Comparison of ENCODE assay signal across 19 cellular contexts in the genomic region with DNA sequence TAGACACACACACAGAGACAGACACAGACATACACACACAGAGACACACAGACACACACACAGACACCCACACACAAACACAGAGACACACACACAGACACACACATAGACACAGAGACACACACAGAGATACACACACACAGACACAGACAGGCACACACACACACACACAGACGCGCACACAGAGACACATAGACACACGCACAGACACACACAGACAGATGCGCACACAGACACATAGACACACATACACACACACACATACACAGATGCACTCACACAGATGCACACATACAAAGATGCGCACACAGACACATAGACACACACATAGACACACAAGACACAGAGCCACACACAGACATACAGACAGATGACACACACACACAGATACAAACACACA. TPM values are rescaled to one million over a fixed set of nuclear protein-coding genes. Genes with fewer than 3 reads are reported as not detected.
DNase-seq lines count a peak whose midpoint lies in the region; ATAC-seq, FAIRE-seq and TF ChIP-seq lines count a peak whose summit lies in the region.
"Had no signal": no experiment of that assay in that cellular context is flagged by ENCODE, and none has a peak within 500 bp of the region (broad histone marks: within the 10 kb centered on the region; RNA-seq: fewer than 3 reads in every experiment).

No MANE protein-coding gene starts in this region.

- 91% methylated on average over 4 of the region's 5 CpGs; no CpG with 5 or more reads in 1 of the 2 experiments for WGBS in IMR-90 (ENCODE audit: extremely low coverage in 2 of 2, insufficient read length in 1 of 2), 2 experiments
- WGBS in K562 (ENCODE audit: insufficient coverage, low coverage, missing lambda C conversion rate) = 85% methylated on average over 5 of the region's 5 CpGs

- H3K9ac ChIP-seq in IMR-90 (ENCODE audit: low read depth, low read length) = no peak overlapping the region
- no peak overlapping the region for H3K9ac ChIP-seq in K562 (ENCODE audit: insufficient read depth in 1 of 2, low read depth in 2 of 2, low read length in 2 of 2)
- peak overlapping the region; percentile 13 for H3K9ac ChIP-seq in neural cell (ENCODE audit: low read length)

- TF ChIP-seq RAD21 in IMR-90 (IDR thresholded peaks at IDR 0.05; ENCODE audit: low read length) (no peak), K562 (CRISPR knock-in tag; conservative IDR thresholded peaks at IDR 0.05 in 1 of 2, IDR thresholded peaks at IDR 0.05 in 1 of 2) (no peak), neural cell (conservative IDR thresholded peaks at IDR 0.05) (no peak)

- no peaks in the 10 kb centered on the region for H3K9me2 ChIP-seq in neural cell (ENCODE audit: insufficient read depth, low read length)

- H3K4me1 ChIP-seq in IMR-90 (ENCODE audit: control insufficient read depth, insufficient read depth, low read length) (no peaks in the 10 kb centered on the region), K562 (replicated peaks in 1 of 2; ENCODE audit: control insufficient read depth in 2 of 2, insufficient read depth in 2 of 2, low read length in 2 of 2) (peaks cover 3 to 4% of the 10 kb centered on the region in 2 experiments; a peak in 4 of 5 replicates), mucosa of descending colon (ENCODE audit: low read depth) (no peaks in the 10 kb centered on the region)

- intact Hi-C loops in IMR-90 (cut with micrococcal nuclease) (no loop called here), K562 (cut with micrococcal nuclease) (no loop called here), mucosa of descending colon (cut with DNase I, micrococcal nuclease) (no loop called here)

- dilution Hi-C loops in IMR-90 (cut with HindIII; ENCODE audit: low sequenced_read_pairs, unreplicated experiment) = no loop called here

- no peaks in the 10 kb centered on the region for H3K79me1 ChIP-seq in IMR-90 (ENCODE audit: low read depth in 1 of 2, low read length in 2 of 2)

- TF ChIP-seq EP300 in K562 (IDR thresholded peaks at IDR 0.05; ENCODE audit: low read length) = no peak
- TF ChIP-seq EP300 in neural cell (conservative IDR thresholded peaks at IDR 0.05; ENCODE audit: poor library complexity, severe bottlenecking) = no peak

- H2AK5ac ChIP-seq in IMR-90 (ENCODE audit: low read depth, low read length) = no peak overlapping the region

- H2BK120ac ChIP-seq in IMR-90 (ENCODE audit: low read depth, low read length) = no peak overlapping the region

- ATAC-seq in IMR-90 (ENCODE audit: low read depth) (no peak), K562 (no peak), HG03139 (IDR thresholded peaks at IDR 0.05; ENCODE audit: unreplicated experiment) (no peak), mucosa of descending colon (no peak)
- no peak for ATAC-seq in activated CD8-positive, alpha-beta memory T cell treated with anti-CD3 and anti-CD28 coated beads, Interleukin-2, amount 10 ng/mL, durations not matched to agents 7 days and 5 days
- ATAC-seq: GM23338 had no signal

- CTCF ChIA-PET in IMR-90 (lab: Yijun Ruan, JAX) = no interaction called here
- CTCF ChIA-PET in K562 (lab: Yijun Ruan, JAX; ENCODE audit: low intra/inter-chr PET ratio) = no interaction called here
- CTCF ChIA-PET in activated CD8-positive, alpha-beta memory T cell treated with anti-CD3 and anti-CD28 coated beads, Interleukin-2, amount 10 ng/mL, durations not matched to agents 7 days and 5 days (lab: Charles Lee) = no interaction called here

- H3K27ac ChIP-seq in IMR-90 (ENCODE audit: insufficient read depth, low read length) (no peak overlapping the region), K562 (ENCODE audit: extremely low read depth, low read depth, low read length) (no peak overlapping the region), neural cell (ENCODE audit: low read length) (no peak overlapping the region)
- H3K27ac ChIP-seq: BLaER1 had no signal

- H3K14ac ChIP-seq in IMR-90 (replicated peaks; ENCODE audit: low read depth, low read length) = no peak overlapping the region

- no peaks in the 10 kb centered on the region for H3F3A ChIP-seq in neural cell (ENCODE audit: insufficient read depth, low read length, poor library complexity, severe bottlenecking)

- peak overlapping the region; percentile 67 for H2BK5ac ChIP-seq in IMR-90 (ENCODE audit: low read depth, low read length, poor library complexity, severe bottlenecking)

- BruUV-seq in IMR-90 (replicated peaks; lab: Mats Ljungman, UMichigan) (no TSS peak), K562 (replicated peaks; lab: Mats Ljungman, UMichigan) (no TSS peak)

- in situ Hi-C loops in IMR-90 (cut with MboI; ENCODE audit: low sequenced_read_pairs) = no loop called here
- in situ Hi-C loops in K562 (cut with MboI) = no loop called here

- TF ChIP-seq CTCF in IMR-90 (conservative IDR thresholded peaks at IDR 0.05; ENCODE audit: low read depth, low read length) = no peak
- TF ChIP-seq CTCF in K562 (IDR thresholded peaks at IDR 0.05 in 2 of 3, conservative IDR thresholded peaks at IDR 0.05 in 1 of 3; ENCODE audit: insufficient read depth in 2 of 3, low read depth in 1 of 3, low read length in 3 of 3) = no peak
- TF ChIP-seq CTCF in neural cell (IDR thresholded peaks at IDR 0.05; ENCODE audit: poor library complexity, severe bottlenecking) = no peak
- no peak for TF ChIP-seq CTCF in mucosa of descending colon (IDR thresholded peaks at IDR 0.05)

- DNase-seq in GM12891 (ENCODE audit: insufficient read length, low spot score) = no peak
- no peak for DNase-seq in IMR-90
- DNase-seq in K562 (ENCODE audit: extremely low read depth in 1 of 4, low spot score in 3 of 4) = no peak
- no peak for DNase-seq in mucosa of descending colon
- DNase-seq in activated CD8-positive, alpha-beta memory T cell treated with anti-CD3 and anti-CD28 coated beads, Interleukin-2, amount 10 ng/mL, durations not matched to agents 7 days and 5 days = no peak
- no peak for DNase-seq in activated gamma-delta T cell treated with Interleukin-2 at 50 U/mL for 16 hours
- DNase-seq: 8988T; CD4-positive, alpha-beta memory T cell; DMS79 treated with DMSO at 0.1 percent for 48 hours; GF-D8; H9; Karpas-422; KBM-7 had no signal

- no peak overlapping the region for H3K4ac ChIP-seq in IMR-90 (ENCODE audit: low read depth, low read length)

- H2AFZ ChIP-seq in IMR-90 (replicated peaks; ENCODE audit: low read length, poor library complexity) = no peak overlapping the region
- H2AFZ ChIP-seq in K562 (ENCODE audit: low read depth, low read length) = no peak overlapping the region
- H2AFZ ChIP-seq in neural cell (ENCODE audit: low read depth, low read length) = no peak overlapping the region
- H2AFZ ChIP-seq: GM23338 had no signal

- H2BK20ac ChIP-seq in IMR-90 (ENCODE audit: low read depth, low read length) = no peak overlapping the region

- no peaks in the 10 kb centered on the region for H3K9me3 Mint-ChIP-seq in activated CD8-positive, alpha-beta memory T cell treated with anti-CD3 and anti-CD28 coated beads, Interleukin-2, amount 10 ng/mL, durations not matched to agents 7 days and 5 days (ENCODE audit: low read depth)
- H3K9me3 Mint-ChIP-seq: CD14-positive monocyte; CD4-positive, alpha-beta memory T cell; GM23338; H9 had no signal

- POLR2A ChIA-PET in IMR-90 (lab: Charles Lee; ENCODE audit: unreplicated experiment) (no interaction called here), K562 (lab: Yijun Ruan, JAX) (no interaction called here)

- H3K9me3 ChIP-seq in IMR-90 (ENCODE audit: control insufficient read depth, insufficient read depth, low read length) (no peaks in the 10 kb centered on the region), K562 (replicated peaks; ENCODE audit: control insufficient read depth, insufficient read depth, low read depth, low read length) (no peaks in the 10 kb centered on the region), neural cell (ENCODE audit: low read length) (no peaks in the 10 kb centered on the region), mucosa of descending colon (no peaks in the 10 kb centered on the region)
- H3K9me3 ChIP-seq: BLaER1 had no signal

- H3K18ac ChIP-seq in IMR-90 (ENCODE audit: low read depth, low read length) = no peak overlapping the region

- no peaks in the 10 kb centered on the region for H3K27me3 Mint-ChIP-seq in activated CD8-positive, alpha-beta memory T cell treated with anti-CD3 and anti-CD28 coated beads, Interleukin-2, amount 10 ng/mL, durations not matched to agents 7 days and 5 days
- H3K27me3 Mint-ChIP-seq: CD4-positive, alpha-beta memory T cell had no signal

- no peaks in the 10 kb centered on the region; the same call in 1 of the 2 replicates for H3K36me3 ChIP-seq in IMR-90 (ENCODE audit: control insufficient read depth, insufficient read depth, low read length)
- no peaks in the 10 kb centered on the region for H3K36me3 ChIP-seq in K562 (ENCODE audit: control insufficient read depth, insufficient read depth, low read length)
- peaks cover 23% of the 10 kb centered on the region for H3K36me3 ChIP-seq in neural cell (ENCODE audit: insufficient read depth, low read length)
- no peaks in the 10 kb centered on the region for H3K36me3 ChIP-seq in mucosa of descending colon (ENCODE audit: low read depth)

- H4K8ac ChIP-seq in IMR-90 (ENCODE audit: low read depth in 2 of 2, low read length in 2 of 2) = no peak overlapping the region

- no peak overlapping the region for H3K4me3 Mint-ChIP-seq in activated CD8-positive, alpha-beta memory T cell treated with anti-CD3 and anti-CD28 coated beads, Interleukin-2, amount 10 ng/mL, durations not matched to agents 7 days and 5 days
- H3K4me3 Mint-ChIP-seq: CD14-positive monocyte; CD4-positive, alpha-beta memory T cell; GM23338; H9 had no signal

- H3K4me3 ChIP-seq in IMR-90 (ENCODE audit: insufficient read depth, low read depth, low read length) (no peak overlapping the region), K562 (no peak overlapping the region), neural cell (ENCODE audit: low read length) (peak overlapping the region; percentile 32), mucosa of descending colon (no peak overlapping the region)
- H3K4me3 ChIP-seq: BLaER1, GM23338 had no signal

- no peak overlapping the region for H3K23ac ChIP-seq in IMR-90 (ENCODE audit: low read depth, low read length)

- no peaks in the 10 kb centered on the region; the same call in 1 of the 2 replicates for H3K9me1 ChIP-seq in IMR-90 (ENCODE audit: insufficient read depth, low read length)
- H3K9me1 ChIP-seq in K562 (ENCODE audit: control insufficient read depth, insufficient read depth, low read length) = peaks cover 4% of the 10 kb centered on the region

- no peak overlapping the region for H3K56ac ChIP-seq in IMR-90 (ENCODE audit: extremely low read depth, insufficient read depth, low read length)

- H3K4me1 Mint-ChIP-seq in activated CD8-positive, alpha-beta memory T cell treated with anti-CD3 and anti-CD28 coated beads, Interleukin-2, amount 10 ng/mL, durations not matched to agents 7 days and 5 days = peaks cover 36% of the 10 kb centered on the region

- H4K20me1 ChIP-seq in IMR-90 (ENCODE audit: insufficient read depth, low read length) (no peaks in the 10 kb centered on the region), K562 (replicated peaks; ENCODE audit: control insufficient read depth, insufficient read depth, low read length) (peaks cover 12% of the 10 kb centered on the region; the same call in 1 of the 2 replicates), neural cell (ENCODE audit: insufficient read depth) (peaks cover 46% of the 10 kb centered on the region)

- H2BK15ac ChIP-seq in IMR-90 (ENCODE audit: low read depth, low read length) = no peak overlapping the region

- no peak overlapping the region for H3K4me2 ChIP-seq in IMR-90 (ENCODE audit: low read depth, low read length)
- no peak overlapping the region for H3K4me2 ChIP-seq in K562 (ENCODE audit: insufficient read depth, low read length)
- H3K4me2 ChIP-seq in neural cell (ENCODE audit: low read length) = no peak overlapping the region
- H3K4me2 ChIP-seq: BLaER1, GM23338 had no signal

- H3K79me2 ChIP-seq in K562 (ENCODE audit: control insufficient read depth, insufficient read depth, low read length) (no peaks in the 10 kb centered on the region), neural cell (replicated peaks; ENCODE audit: insufficient read depth, low read length) (peaks cover 51% of the 10 kb centered on the region)

- H2AK9ac ChIP-seq in IMR-90 (replicated peaks; ENCODE audit: low read depth, low read length, poor library complexity) = no peak overlapping the region

- peaks cover 42% of the 10 kb centered on the region for H3K36me3 Mint-ChIP-seq in activated CD8-positive, alpha-beta memory T cell treated with anti-CD3 and anti-CD28 coated beads, Interleukin-2, amount 10 ng/mL, durations not matched to agents 7 days and 5 days

- H4K91ac ChIP-seq in IMR-90 (ENCODE audit: insufficient read depth, low read depth, low read length) = no peak overlapping the region

- no peak overlapping the region for H3K27ac Mint-ChIP-seq in activated CD8-positive, alpha-beta memory T cell treated with anti-CD3 and anti-CD28 coated beads, Interleukin-2, amount 10 ng/mL, durations not matched to agents 7 days and 5 days
- H3K27ac Mint-ChIP-seq: CD14-positive monocyte, GM23338 had no signal

- peaks cover 23% of the 10 kb centered on the region; the same call in 1 of the 2 replicates for H3K27me3 ChIP-seq in IMR-90 (ENCODE audit: control insufficient read depth, insufficient read depth, low read length)
- no peaks in the 10 kb centered on the region for H3K27me3 ChIP-seq in K562 (ENCODE audit: control insufficient read depth in 2 of 2, insufficient read depth in 2 of 2, low read length in 2 of 2)
- H3K27me3 ChIP-seq in neural cell (ENCODE audit: insufficient read depth, low read depth, low read length) = no peaks in the 10 kb centered on the region
- H3K27me3 ChIP-seq: BLaER1 had no signal

- H4K5ac ChIP-seq in IMR-90 (ENCODE audit: low read depth, low read length) = no peak overlapping the region

- TF ChIP-seq POLR2A in GM12891 (IDR thresholded peaks at IDR 0.05; ENCODE audit: low read depth, low read length) = no peak
- TF ChIP-seq POLR2A in IMR-90 (IDR thresholded peaks at IDR 0.05; ENCODE audit: low read depth, low read length) = no peak
- TF ChIP-seq POLR2A in K562 (conservative IDR thresholded peaks at IDR 0.05) = no peak

- FAIRE-seq in GM12891 (lab: Jason Lieb, UNC) (peak; percentile 66), K562 (lab: Jason Lieb, UNC) (no peak)
- FAIRE-seq: GM19239 had no signal

RNA-seq across cellular contexts. Expression of gene KIF21B, which starts 16.0 kb away (rescaled TPM):
- polyA plus RNA-seq in GM12891 (2012; ENCODE audit: low read depth, missing spikeins) = 4.8 TPM
- total RNA-seq in IMR-90 (2012; rRNA removed) = 0.36 and 0.56 TPM in 2 replicates
- polyA plus RNA-seq in IMR-90 (2012; rRNA removed) = 0.55 and 0.60 TPM in 2 replicates
- polyA plus RNA-seq in IMR-90 (2012; cell fraction: cytosol; rRNA removed) = 0.35 and 0.40 TPM in 2 replicates
- 1.3 and 2.3 TPM in 2 replicates for polyA plus RNA-seq in IMR-90 (2012; cell fraction: nucleus; rRNA removed; ENCODE audit: low replicate concordance)
- total RNA-seq in K562 (2011; cell fraction: chromatin; rRNA removed; ENCODE audit: low replicate concordance) = 31.5 and 80.0 TPM in 2 replicates
- 28.8 and 39.0 TPM in 2 replicates for total RNA-seq in K562 (2011; cell fraction: nucleolus; rRNA removed)
- 28.9 and 35.9 TPM in 2 replicates for total RNA-seq in K562 (2011; cell fraction: nucleoplasm; rRNA removed)
- 5.9 and 8.4 TPM in 2 replicates for total RNA-seq in K562 (2014; rRNA removed)
- total RNA-seq in K562 (2014; rRNA removed; fragmentation: Illumina TruSeq; extraction: Trizol) = 2.8 and 3.3 TPM in 2 replicates
- total RNA-seq in K562 (2015; rRNA removed; fragmentation: Illumina TruSeq; extraction: Trizol) = 3.1 and 3.3 TPM in 2 replicates
- 11.5 and 13.4 TPM in 2 replicates for total RNA-seq in K562 (2021)
- polyA plus RNA-seq in K562 (2011; rRNA removed) = 7.8 and 15.2 TPM in 2 replicates
- 12.7 and 14.0 TPM in 2 replicates for polyA plus RNA-seq in K562 (2011; cell fraction: cytosol; rRNA removed)
- polyA plus RNA-seq in K562 (2011; cell fraction: nucleus; rRNA removed) = 44.2 and 45.1 TPM in 2 replicates
- polyA plus RNA-seq in K562 (2012) = 7.8 and 10.5 TPM in 2 replicates
- polyA plus RNA-seq in K562 (2014; fragmentation: Illumina TruSeq; extraction: Trizol) = 7.3 and 9.6 TPM in 2 replicates
- under 1 TPM; 0.46 to 0.48 TPM for polyA plus RNA-seq in K562 (2014; fragmentation: Nextera tagmentation; extraction: Ambion mirVana)
- polyA plus RNA-seq in K562 (2014; rRNA removed) = 6.3 and 7.5 TPM in 2 replicates
- 13.9 and 15.1 TPM in 2 replicates for polyA minus RNA-seq in K562 (2011; rRNA and poly(A)+ RNA removed)
- 11.5 and 22.6 TPM in 2 replicates for polyA minus RNA-seq in K562 (2011; cell fraction: cytosol; rRNA and poly(A)+ RNA removed)
- 22.5 and 38.5 TPM in 2 replicates for polyA minus RNA-seq in K562 (2011; cell fraction: nucleus; rRNA and poly(A)+ RNA removed)
- polyA plus RNA-seq in neural cell = 53.7 and 73.7 TPM in 2 replicates
- 268 and 273 TPM in 2 replicates for polyA minus RNA-seq in neural cell
- total RNA-seq in mucosa of descending colon = 10 to 100 TPM in 1 of 3 donors, 1 to 10 TPM in 2; 3.2 to 10.5 (median 4.0) TPM
- 100 to 1,000 TPM; 102 to 155 TPM for total RNA-seq in activated CD8-positive, alpha-beta memory T cell treated with anti-CD3 and anti-CD28 coated beads, Interleukin-2, amount 10 ng/mL, durations not matched to agents 7 days and 5 days
